ENCODE assay signal across 12 cellular contexts in genomic region chr11:72789493-72790131, GRCh38. TPM values are rescaled to one million over a fixed set of nuclear protein-coding genes. Genes with fewer than 3 reads are reported as not detected.
DNase-seq lines count a peak whose midpoint lies in the region; ATAC-seq and TF ChIP-seq lines count a peak whose summit lies in the region.
"Had no signal": no experiment of that assay in that cellular context is flagged by ENCODE, and none has a peak within 500 bp of the region (broad histone marks: within the 10 kb centered on the region; RNA-seq: fewer than 3 reads in every experiment).

No MANE protein-coding gene starts in this region.

- H3K4me3 ChIP-seq in epithelial cell of esophagus (ENCODE audit: low read length), result no peak overlapping the region
- H3K4me3 ChIP-seq in A673 (ENCODE audit: low read depth, low read length, poor library complexity, severe bottlenecking), result no peak overlapping the region

- H3K4me1 Mint-ChIP-seq in stimulated activated effector memory CD8-positive, alpha-beta T cell treated with anti-CD3 and anti-CD28 coated beads, Interleukin-12 subunit alpha, Interleukin-12 subunit beta, amount 100 ng/mL, for 72 hours, result peaks cover 36% of the 10 kb centered on the region

- no peak overlapping the region for H3K27ac ChIP-seq in A673 (ENCODE audit: low read depth, low read length, poor library complexity, severe bottlenecking)
- H3K27ac ChIP-seq: neutrophil had no signal

- TF ChIP-seq CTCF in epithelial cell of esophagus (IDR thresholded peaks at IDR 0.05; ENCODE audit: insufficient read depth, low read depth, low read length, missing control alignments) (no peak), A673 (conservative IDR thresholded peaks at IDR 0.05; ENCODE audit: low read depth, low read length) (no peak)

- H3K9me3 ChIP-seq in A673 (ENCODE audit: low read depth, low read length, poor library complexity, severe bottlenecking), result no peaks in the 10 kb centered on the region
- H3K9me3 ChIP-seq: BE2C, neutrophil had no signal

- no TSS peak for BruUV-seq in A673 (replicated peaks; lab: Mats Ljungman, UMichigan)

- H3K36me3 ChIP-seq in A673 (ENCODE audit: insufficient read depth, low read length, poor library complexity, severe bottlenecking), result no peaks in the 10 kb centered on the region
- H3K36me3 ChIP-seq: BE2C, neutrophil had no signal

- no peak for TF ChIP-seq POLR2A in GM18505 (IDR thresholded peaks at IDR 0.05; ENCODE audit: borderline replicate concordance, extremely low read depth, insufficient read depth, insufficient read length)

- intact Hi-C loops in A673 (cut with micrococcal nuclease; ENCODE audit: unreplicated experiment), result no loop called here

- H3K27me3 ChIP-seq in A673 (replicated peaks; ENCODE audit: insufficient read depth, low read depth, low read length, poor library complexity), result no peaks in the 10 kb centered on the region
- H3K27me3 ChIP-seq: BE2C, neutrophil had no signal

- no peak overlapping the region for H3K4me3 Mint-ChIP-seq in stimulated activated effector memory CD8-positive, alpha-beta T cell treated with anti-CD3 and anti-CD28 coated beads, Interleukin-12 subunit alpha, Interleukin-12 subunit beta, amount 100 ng/mL, for 72 hours

- H3K4me1 ChIP-seq in A673 (ENCODE audit: insufficient read depth, low read length, poor library complexity, severe bottlenecking), result peaks cover 12% of the 10 kb centered on the region

- H3K9me3 Mint-ChIP-seq in stimulated activated effector memory CD8-positive, alpha-beta T cell treated with anti-CD3 and anti-CD28 coated beads, Interleukin-12 subunit alpha, Interleukin-12 subunit beta, amount 100 ng/mL, for 72 hours, result no peaks in the 10 kb centered on the region

- peaks cover 8% of the 10 kb centered on the region for H3K36me3 Mint-ChIP-seq in stimulated activated effector memory CD8-positive, alpha-beta T cell treated with anti-CD3 and anti-CD28 coated beads, Interleukin-12 subunit alpha, Interleukin-12 subunit beta, amount 100 ng/mL, for 72 hours

- POLR2A ChIA-PET in A673 (lab: Charles Lee; ENCODE audit: low non-redundant PET), result no interaction called here

- ATAC-seq in stimulated activated effector memory CD8-positive, alpha-beta T cell treated with anti-CD3 and anti-CD28 coated beads, Interleukin-12 subunit alpha, Interleukin-12 subunit beta, amount 100 ng/mL, for 72 hours, result no peak
- no peak for ATAC-seq in GM21723 (IDR thresholded peaks at IDR 0.05; ENCODE audit: unreplicated experiment)
- no peak for ATAC-seq in GM18505 (IDR thresholded peaks at IDR 0.05; ENCODE audit: unreplicated experiment)

- CTCF ChIA-PET in A673 (lab: Charles Lee), result no interaction called here

- H3K27ac Mint-ChIP-seq in stimulated activated effector memory CD8-positive, alpha-beta T cell treated with anti-CD3 and anti-CD28 coated beads, Interleukin-12 subunit alpha, Interleukin-12 subunit beta, amount 100 ng/mL, for 72 hours, result no peak overlapping the region

- peak; percentile 57 for DNase-seq in AG08396 (ENCODE audit: low spot score)
- peak; percentile 65 for DNase-seq in M059J (ENCODE audit: low read depth)
- peak; percentile 67 for DNase-seq in epithelial cell of esophagus (ENCODE audit: low read depth)
- DNase-seq in middle frontal gyrus (ENCODE audit: extremely low spot score, low spot score), result peak; percentile 57
- no peak for DNase-seq in stimulated activated effector memory CD8-positive, alpha-beta T cell treated with anti-CD3 and anti-CD28 coated beads, Interleukin-12 subunit alpha, Interleukin-12 subunit beta, amount 100 ng/mL, for 72 hours (ENCODE audit: low spot score in 2 of 2)
- no peak for DNase-seq in A673 (ENCODE audit: low spot score)
- DNase-seq: BE2C, NCI-H510A, T-helper 1 cell had no signal

RNA-seq across cellular contexts. Expression of gene STARD10, which starts 4.2 kb away (rescaled TPM):
- 17.7 and 28.7 TPM in 2 replicates for total RNA-seq in M059J (2014; rRNA removed; shearing (Covaris generic))
- total RNA-seq in A673 (2021), result 16.9 and 18.3 TPM in 2 replicates

RNA-seq across cellular contexts. Expression of gene ATG16L2, which starts 24.6 kb away (rescaled TPM):
- total RNA-seq in M059J (2014; rRNA removed; shearing (Covaris generic)), result 2.1 and 3.5 TPM in 2 replicates
- total RNA-seq in A673 (2021), result 8.6 and 11.7 TPM in 2 replicates

RNA-seq across cellular contexts. Expression of gene ARAP1, which starts 37.4 kb away (rescaled TPM):
- total RNA-seq in M059J (2014; rRNA removed; shearing (Covaris generic)), result 17.7 and 44.7 TPM in 2 replicates
- total RNA-seq in A673 (2021), result 66.1 and 68.4 TPM in 2 replicates

Comparison
In these comparisons a context has a peak if more than half of its experiments do, and no peak if none do; other contexts are left out.
1. DNase-seq: peak in AG08396 (single experiment), M059J (single experiment), epithelial cell of esophagus (single experiment) and middle frontal gyrus (single experiment); none in stimulated activated effector memory CD8-positive, alpha-beta T cell treated with anti-CD3 and anti-CD28 coated beads, Interleukin-12 subunit alpha, Interleukin-12 subunit beta, amount 100 ng/mL, for 72 hours (0 of 2) and A673 (single experiment).